In genomic region chr5:141494761-141495455, GRCh38 we compare ENCODE assay signal across 12 cellular contexts. TPM values are rescaled to one million over a fixed set of nuclear protein-coding genes. Genes with fewer than 3 reads are reported as not detected.
A peak's percentile ranks its signal among the peaks of the same experiment; 100 is the strongest.
DNase-seq lines count a peak whose midpoint lies in the region; ATAC-seq and FAIRE-seq lines count a peak whose summit lies in the region.
"Had no signal": no experiment of that assay in that cellular context is flagged by ENCODE, and none has a peak within 500 bp of the region (broad histone marks: within the 10 kb centered on the region; RNA-seq: fewer than 3 reads in every experiment).

No MANE protein-coding gene starts in this region.

- no peaks in the 10 kb centered on the region for H3K27me3 ChIP-seq in HUES64 (ENCODE audit: insufficient read depth, low read length)

- DNase-seq in cerebellum (ENCODE audit: low spot score) (peak; percentile 51), memory B cell (ENCODE audit: low spot score in 2 of 2) (no peak), GM19239 (ENCODE audit: insufficient read length, low spot score) (no peak), GF-D8 (lab: John Stamatoyannopoulos, UW) (no peak)
- no peak for DNase-seq in activated CD4-positive, CD25-positive, alpha-beta regulatory T cell treated with anti-CD3 and anti-CD28 coated beads, Interleukin-2, amount 50 U/mL, for 72 hours
- DNase-seq: CD4-positive, alpha-beta memory T cell; stimulated activated CD4-positive, alpha-beta T cell treated with anti-CD3 and anti-CD28 coated beads, Interleukin-1b, Interleukin-23, amount 100 ng/mL, for 48 hours; stimulated activated naive B cell treated with anti-CD40 and anti-IgM and Interleukin-4, amounts not matched to agents 10 μg/mL and 1 μg/mL and 100 μg/mL, for 72 hours had no signal

- peaks cover 12% of the 10 kb centered on the region; the same call in 1 of the 2 replicates for H3K36me3 ChIP-seq in HUES64 (ENCODE audit: insufficient read depth, low read length)
- H3K36me3 ChIP-seq: neutrophil had no signal

- peak overlapping the region; percentile 43 for H3K4me3 ChIP-seq in HUES64 (ENCODE audit: low read length)

- peaks cover 32% of the 10 kb centered on the region for H3K4me1 ChIP-seq in HUES64 (ENCODE audit: insufficient read depth, low read length)

- WGBS in HUES64, result 12% methylated on average over 20 of the region's 22 CpGs

- peak overlapping the region; percentile 1 for H3K4me3 Mint-ChIP-seq in memory B cell
- H3K4me3 Mint-ChIP-seq: stimulated activated naive B cell treated with anti-CD40 and anti-IgM and Interleukin-4, amounts not matched to agents 10 μg/mL and 1 μg/mL and 100 μg/mL, for 72 hours had no signal

- no peak overlapping the region for H3K27ac Mint-ChIP-seq in memory B cell
- H3K27ac Mint-ChIP-seq: stimulated activated naive B cell treated with anti-CD40 and anti-IgM and Interleukin-4, amounts not matched to agents 10 μg/mL and 1 μg/mL and 100 μg/mL, for 72 hours had no signal

- no peak for FAIRE-seq in GM19239 (lab: Jason Lieb, UNC)

- peaks cover 18% of the 10 kb centered on the region for H3K27me3 Mint-ChIP-seq in memory B cell

- peaks cover 12% of the 10 kb centered on the region for H3K4me1 Mint-ChIP-seq in memory B cell

- H3K9me3 Mint-ChIP-seq in memory B cell, result no peaks in the 10 kb centered on the region
- H3K9me3 Mint-ChIP-seq: stimulated activated naive B cell treated with anti-CD40 and anti-IgM and Interleukin-4, amounts not matched to agents 10 μg/mL and 1 μg/mL and 100 μg/mL, for 72 hours had no signal

- H3K27ac ChIP-seq in HUES64 (ENCODE audit: low read depth, low read length), result peak overlapping the region; percentile 91
- peak overlapping the region; percentile 88 for H3K27ac ChIP-seq in temporal lobe (ENCODE audit: low read depth, low read length)
- H3K27ac ChIP-seq: neutrophil had no signal

- ATAC-seq in memory B cell (ENCODE audit: low read depth) (no peak), HG03095 (IDR thresholded peaks at IDR 0.05; ENCODE audit: unreplicated experiment) (no peak)
- ATAC-seq: stimulated activated naive B cell treated with anti-CD40 and anti-IgM and Interleukin-4, amounts not matched to agents 10 μg/mL and 1 μg/mL and 100 μg/mL, for 72 hours had no signal

- H3K9ac ChIP-seq in HUES64 (ENCODE audit: low read depth, low read length), result peak overlapping the region; percentile 36; the same call in 1 of the 2 replicates

- H3K36me3 Mint-ChIP-seq in memory B cell, result peaks cover 4% of the 10 kb centered on the region

- no peaks in the 10 kb centered on the region for H3K9me3 ChIP-seq in HUES64 (ENCODE audit: insufficient read depth, low read depth, low read length)
- H3K9me3 ChIP-seq: neutrophil had no signal

RNA-seq across cellular contexts. Expression of gene PCDHGC5, which starts 6.0 kb away (rescaled TPM):
- 1.1 TPM for polyA plus RNA-seq in HUES64 (2013, experiment 1 of 2)
- 1.1 TPM for polyA plus RNA-seq in HUES64 (2013, experiment 2 of 2)
- total RNA-seq in cerebellum (16.4 TPM), temporal lobe (4.7 TPM)
- total RNA-seq: CD4-positive, alpha-beta memory T cell had no signal
- polyA plus RNA-seq: CD4-positive, alpha-beta memory T cell had no signal

RNA-seq across cellular contexts. Expression of gene PCDHGC4, which starts 10.1 kb away (rescaled TPM):
- 16.4 TPM for polyA plus RNA-seq in HUES64 (2013, experiment 1 of 2)
- polyA plus RNA-seq in HUES64 (2013, experiment 2 of 2), result 20.7 TPM
- total RNA-seq in cerebellum (63.2 TPM), temporal lobe (87.3 TPM)
- total RNA-seq: CD4-positive, alpha-beta memory T cell had no signal

RNA-seq across cellular contexts. Expression of gene PCDHGC3, which starts 19.1 kb away (rescaled TPM):
- polyA plus RNA-seq in HUES64 (2013, experiment 1 of 2), result 34.6 TPM
- 46.7 TPM for polyA plus RNA-seq in HUES64 (2013, experiment 2 of 2)
- total RNA-seq in cerebellum (72.8 TPM), temporal lobe (45.7 TPM)
